ENCODE assay signal across 33 cellular contexts in genomic region chr9:93493949-93494348, GRCh38.
"Had no signal": no experiment of that assay in that cellular context is flagged by ENCODE, and none has a peak within 500 bp of the region (broad histone marks: within the 10 kb centered on the region; RNA-seq: fewer than 3 reads in every experiment).

No MANE protein-coding gene starts in this region.

- H3K27me3 ChIP-seq: ascending aorta, cardiac muscle cell, Peyer's patch, SJSA1 had no signal

- H3K4me1 ChIP-seq: Peyer's patch, SJSA1 had no signal

- H3K27ac Mint-ChIP-seq: activated CD4-positive, alpha-beta T cell treated with anti-CD3 and anti-CD28 coated beads, Interleukin-2, amount 10 ng/mL, durations not matched to agents 24 days and 14 days; activated CD8-positive, alpha-beta T cell treated with anti-CD3 and anti-CD28 coated beads for 36 hours; activated naive CD4-positive, alpha-beta T cell treated with anti-CD3 and anti-CD28 coated beads, Interleukin-2, amount 50 U/mL, for 24 hours; activated naive CD8-positive, alpha-beta T cell treated with anti-CD3 and anti-CD28 coated beads, Interleukin-2, amount 10 ng/mL, durations not matched to agents 7 days and 5 days; activated T-cell treated with anti-CD3 and anti-CD28 coated beads, Interleukin-2, amount 50 U/mL, for 72 hours; T-helper 1 cell treated with Interleukin-12 subunit alpha and Interleukin-12 subunit beta and Interleukin-4 antibody, amounts not matched to agents 30 μg/mL and 1 μg/mL, for 36 hours had no signal

- H3K4me3 Mint-ChIP-seq: activated CD4-positive, alpha-beta T cell treated with anti-CD3 and anti-CD28 coated beads, Interleukin-2, amount 10 ng/mL, durations not matched to agents 24 days and 14 days; activated CD8-positive, alpha-beta T cell treated with anti-CD3 and anti-CD28 coated beads for 36 hours; activated naive CD4-positive, alpha-beta T cell treated with anti-CD3 and anti-CD28 coated beads, Interleukin-2, amount 50 U/mL, for 24 hours; activated naive CD8-positive, alpha-beta T cell treated with anti-CD3 and anti-CD28 coated beads, Interleukin-2, amount 10 ng/mL, durations not matched to agents 7 days and 5 days; activated T-cell treated with anti-CD3 and anti-CD28 coated beads, Interleukin-2, amount 50 U/mL, for 72 hours; activated T-helper 17 cell treated with anti-CD3 and anti-CD28 coated beads, Interleukin-2, amount 50 U/mL, for 72 hours; T-helper 1 cell treated with Interleukin-12 subunit alpha and Interleukin-12 subunit beta and Interleukin-4 antibody, amounts not matched to agents 30 μg/mL and 1 μg/mL, for 36 hours had no signal

- H3K4me3 ChIP-seq: ascending aorta, cardiac muscle cell, Peyer's patch, SJSA1 had no signal

- H3K27ac ChIP-seq: ascending aorta, cardiac muscle cell, Peyer's patch, SJSA1, WERI-Rb-1 had no signal

- H3K9me3 ChIP-seq: ascending aorta, Peyer's patch, SJSA1, SK-N-SH had no signal

- ATAC-seq: activated CD8-positive, alpha-beta T cell treated with anti-CD3 and anti-CD28 coated beads for 36 hours; activated T-cell treated with anti-CD3 and anti-CD28 coated beads, Interleukin-2, amount 50 U/mL, for 72 hours; activated T-helper 17 cell treated with anti-CD3 and anti-CD28 coated beads, Interleukin-2, amount 50 U/mL, for 72 hours; PC-3 had no signal

- H3K4me2 ChIP-seq: SK-N-SH had no signal

- H3K27me3 Mint-ChIP-seq: activated CD4-positive, alpha-beta T cell treated with anti-CD3 and anti-CD28 coated beads, Interleukin-2, amount 10 ng/mL, durations not matched to agents 24 days and 14 days; activated CD8-positive, alpha-beta T cell treated with anti-CD3 and anti-CD28 coated beads for 36 hours; activated naive CD4-positive, alpha-beta T cell treated with anti-CD3 and anti-CD28 coated beads, Interleukin-2, amount 50 U/mL, for 24 hours; activated naive CD8-positive, alpha-beta T cell treated with anti-CD3 and anti-CD28 coated beads, Interleukin-2, amount 10 ng/mL, durations not matched to agents 7 days and 5 days; activated T-helper 17 cell treated with anti-CD3 and anti-CD28 coated beads, Interleukin-2, amount 50 U/mL, for 72 hours had no signal

- DNase-seq: activated CD4-positive, alpha-beta T cell treated with anti-CD3 and anti-CD28 coated beads, Interleukin-2, amount 10 ng/mL, durations not matched to agents 24 days and 14 days; activated CD4-positive, alpha-beta T cell treated with anti-CD3 and anti-CD28 coated beads, Interleukin-2, amount 50 U/mL, for 4 hours; activated CD4-positive, CD25-positive, alpha-beta regulatory T cell; activated CD8-positive, alpha-beta T cell treated with anti-CD3 and anti-CD28 coated beads for 36 hours; activated effector memory CD4-positive, alpha-beta T cell treated with anti-CD3 and anti-CD28 coated beads, Interleukin-2, amount 50 U/mL, for 16 hours; activated naive CD4-positive, alpha-beta T cell; activated naive CD8-positive, alpha-beta T cell treated with anti-CD3 and anti-CD28 coated beads, Interleukin-2, amount 10 ng/mL, durations not matched to agents 7 days and 5 days; activated T-cell treated with anti-CD3 and anti-CD28 coated beads, Interleukin-2, amount 50 U/mL, for 1 hour; activated T-cell treated with anti-CD3 and anti-CD28 coated beads, Interleukin-2, amount 50 U/mL, for 72 hours; amygdala; NCI-H1092 treated with DMSO at 0.1 percent for 48 hours; NCI-H1417; NCI-H146; NCI-H187; NCI-H2029 treated with DMSO at 0.1 percent for 48 hours; NCI-H2107; NCI-H2171; NCI-H510A; NCI-H526; NCI-H748 treated with DMSO at 0.1 percent for 48 hours; NK-92 treated with Interleukin-12 subunit alpha and Interleukin-12 subunit beta, amount 100 ng/mL, for 24 hours; PC-3; RPMI8226; SHP77 treated with DMSO at 0.1 percent for 48 hours; SK-N-SH; WERI-Rb-1 had no signal

- H3K9ac ChIP-seq: SK-N-SH had no signal
